Comparison of ENCODE assay signal across 8 cellular contexts in the genomic region with DNA sequence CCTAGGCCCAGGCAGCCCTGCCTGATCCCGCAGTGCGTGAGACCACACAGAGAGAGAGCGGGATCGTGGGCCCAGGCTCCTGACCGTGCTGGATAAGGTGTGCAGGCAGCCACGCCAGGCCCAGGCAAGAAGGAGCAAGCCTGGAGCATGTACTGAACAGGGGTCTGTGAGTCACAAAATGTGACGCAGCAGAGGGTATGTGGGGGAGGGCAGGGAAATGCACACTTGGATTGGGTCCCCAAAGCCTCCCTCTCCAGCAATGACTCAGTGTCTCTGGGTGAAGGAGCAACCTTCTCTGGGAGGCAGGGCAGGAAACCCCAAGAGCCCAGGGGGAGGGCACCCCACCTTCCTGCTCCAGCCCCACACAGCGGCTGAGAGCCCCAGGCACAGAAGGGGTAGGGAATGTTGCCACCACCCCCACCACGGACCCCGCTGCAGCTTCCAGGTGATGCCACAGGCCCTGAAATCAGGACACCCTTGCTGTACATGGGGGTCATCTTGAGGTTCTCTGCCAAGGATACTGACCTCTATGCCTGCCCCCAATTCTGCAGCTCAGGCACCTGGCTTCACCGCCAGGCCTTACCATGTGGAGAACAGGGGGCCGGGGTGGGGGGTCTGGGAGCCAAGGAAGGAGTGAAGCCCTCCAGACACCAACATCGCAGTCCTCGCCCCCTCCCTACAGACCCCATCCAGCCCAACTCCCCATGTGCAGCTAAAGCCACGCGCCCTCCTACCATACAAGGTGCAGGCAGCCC. TPM values are rescaled to one million over a fixed set of nuclear protein-coding genes. Genes with fewer than 3 reads are reported as not detected.
DNase-seq lines count a peak whose midpoint lies in the region; ATAC-seq and TF ChIP-seq lines count a peak whose summit lies in the region.

No MANE protein-coding gene starts in this region.

- ATAC-seq in GM18870 (IDR thresholded peaks at IDR 0.05; ENCODE audit: unreplicated experiment) (no peak), GM21723 (IDR thresholded peaks at IDR 0.05; ENCODE audit: unreplicated experiment) (no peak), HG02840 (IDR thresholded peaks at IDR 0.05; ENCODE audit: low FRiP score, unreplicated experiment) (no peak)

- H3K36me3 Mint-ChIP-seq in nephron (ENCODE audit: low read depth): no peaks in the 10 kb centered on the region

- peaks cover 4% of the 10 kb centered on the region; the same call in 1 of the 2 replicates for H3K4me1 ChIP-seq in HEK293 (ENCODE audit: control insufficient read depth, insufficient read depth, low read length)
- H3K4me1 ChIP-seq in esophagus muscularis mucosa: peaks cover 35 to 49% (median 47%) of the 10 kb centered on the region in 4 donors

- intact Hi-C loops in esophagus muscularis mucosa (cut with DNase I): loop anchor here (2.0 to 10.0 kb wide), 2 partner anchors 59 to 131 kb away; partner anchors contain the start of genes DUSP28 and RNPEPL1

- TF ChIP-seq CTCF in HEK293 (tag by site-specific recombination; IDR thresholded peaks at IDR 0.05) (no peak), WERI-Rb-1 (IDR thresholded peaks at IDR 0.05; ENCODE audit: low read depth, low read length) (no peak), esophagus muscularis mucosa (IDR thresholded peaks at IDR 0.05) (no peak), nephron (IDR thresholded peaks at IDR 0.05; ENCODE audit: unreplicated experiment in 3 of 3) (no peak)

- 76% methylated on average over 15 of the region's 16 CpGs for WGBS in esophagus muscularis mucosa

- peaks cover 10% of the 10 kb centered on the region for H3K4me1 Mint-ChIP-seq in nephron

- no peak for TF ChIP-seq EP300 in esophagus muscularis mucosa (IDR thresholded peaks at IDR 0.05)

- no peaks in the 10 kb centered on the region for H3K36me3 ChIP-seq in HEK293 (ENCODE audit: control insufficient read depth in 2 of 2, insufficient read depth in 1 of 2, low read length in 2 of 2)
- no peaks in the 10 kb centered on the region for H3K36me3 ChIP-seq in WERI-Rb-1
- no peaks in the 10 kb centered on the region for H3K36me3 ChIP-seq in esophagus muscularis mucosa

- CTCF ChIA-PET in HEK293 (lab: Yijun Ruan, JAX): interaction anchor here (0.6 kb wide), 1 partner anchor 27 kb away, joined by 4 read pairs; no protein-coding TSS in a partner anchor

- H3K27me3 ChIP-seq in WERI-Rb-1 (ENCODE audit: insufficient read depth, low read depth, severe bottlenecking): no peaks in the 10 kb centered on the region
- peaks cover 0 to 19% (median 0%) of the 10 kb centered on the region in 4 donors for H3K27me3 ChIP-seq in esophagus muscularis mucosa

- H3K9me3 Mint-ChIP-seq in nephron: no peaks in the 10 kb centered on the region

- DNase-seq in WERI-Rb-1 (peak; percentile 8), esophagus muscularis mucosa (ENCODE audit: extremely low spot score) (no peak), NCI-H748 (lab: John Stamatoyannopoulos, UW; ENCODE audit: unreplicated experiment) (no peak)

- no peak overlapping the region for H3K27ac ChIP-seq in HEK293 (ENCODE audit: extremely low read depth, low read depth, low read length)
- no peak overlapping the region for H3K27ac ChIP-seq in WERI-Rb-1
- peak overlapping the region; percentile 94 to 96 (median 95) for H3K27ac ChIP-seq in esophagus muscularis mucosa (replicated peaks in 1 of 4)

- H3K4me3 Mint-ChIP-seq in nephron: peak overlapping the region; percentile 88 to 91 (median 91)

- no peak overlapping the region for H3K4me3 ChIP-seq in HEK293 (ENCODE audit: low read depth, low read length)
- H3K4me3 ChIP-seq in WERI-Rb-1 (ENCODE audit: low read depth, low read length): peak overlapping the region; percentile 51
- H3K4me3 ChIP-seq in esophagus muscularis mucosa: peak overlapping the region; percentile 65 to 84 (median 77)

- peak overlapping the region; percentile 81 to 91 (median 83) for H3K27ac Mint-ChIP-seq in nephron

- H3K9me3 ChIP-seq in HEK293 (ENCODE audit: control insufficient read depth, insufficient read depth, low read depth, low read length) (no peaks in the 10 kb centered on the region), WERI-Rb-1 (ENCODE audit: severe bottlenecking) (no peaks in the 10 kb centered on the region), esophagus muscularis mucosa (no peaks in the 10 kb centered on the region)

- POLR2A ChIA-PET in HEK293 (lab: Yijun Ruan, JAX): no interaction called here

- no peak for TF ChIP-seq POLR2A in esophagus muscularis mucosa (IDR thresholded peaks at IDR 0.05; ENCODE audit: low read depth)

- H3K27me3 Mint-ChIP-seq in nephron (ENCODE audit: low read depth): peaks cover 15% of the 10 kb centered on the region

TF ChIP-seq in HEK293, 187 proteins besides CTCF, POLR2A, EP300 and RAD21:
- peak; percentile 98 for TF ChIP-seq ZNF266 (tag by site-specific recombination; IDR thresholded peaks at IDR 0.05; ENCODE audit: low read depth)
- TF ChIP-seq, protein P1, sequence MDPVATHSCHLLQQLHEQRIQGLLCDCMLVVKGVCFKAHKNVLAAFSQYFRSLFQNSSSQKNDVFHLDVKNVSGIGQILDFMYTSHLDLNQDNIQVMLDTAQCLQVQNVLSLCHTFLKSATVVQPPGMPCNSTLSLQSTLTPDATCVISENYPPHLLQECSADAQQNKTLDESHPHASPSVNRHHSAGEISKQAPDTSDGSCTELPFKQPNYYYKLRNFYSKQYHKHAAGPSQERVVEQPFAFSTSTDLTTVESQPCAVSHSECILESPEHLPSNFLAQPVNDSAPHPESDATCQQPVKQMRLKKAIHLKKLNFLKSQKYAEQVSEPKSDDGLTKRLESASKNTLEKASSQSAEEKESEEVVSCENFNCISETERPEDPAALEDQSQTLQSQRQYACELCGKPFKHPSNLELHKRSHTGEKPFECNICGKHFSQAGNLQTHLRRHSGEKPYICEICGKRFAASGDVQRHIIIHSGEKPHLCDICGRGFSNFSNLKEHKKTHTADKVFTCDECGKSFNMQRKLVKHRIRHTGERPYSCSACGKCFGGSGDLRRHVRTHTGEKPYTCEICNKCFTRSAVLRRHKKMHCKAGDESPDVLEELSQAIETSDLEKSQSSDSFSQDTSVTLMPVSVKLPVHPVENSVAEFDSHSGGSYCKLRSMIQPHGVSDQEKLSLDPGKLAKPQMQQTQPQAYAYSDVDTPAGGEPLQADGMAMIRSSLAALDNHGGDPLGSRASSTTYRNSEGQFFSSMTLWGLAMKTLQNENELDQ (tag by site-specific recombination; IDR thresholded peaks at IDR 0.05; ENCODE audit: low read depth): no peak
- peak; percentile 52; the same call in 1 of the 2 replicates for TF ChIP-seq ZNF398 (tag by site-specific recombination; IDR thresholded peaks at IDR 0.05)

RNA-seq across cellular contexts. Expression of gene GPC1, which starts 1.3 kb away (rescaled TPM):
- total RNA-seq in esophagus muscularis mucosa: 10 to 100 TPM; 29.1 to 71.5 (median 41.8) TPM

Comparison
In these comparisons a context has a peak if more than half of its experiments do, and no peak if none do; other contexts are left out.
1. H3K27ac ChIP-seq: peak in esophagus muscularis mucosa (4 of 4); none in HEK293 (single experiment) and WERI-Rb-1 (single experiment).